In the genomic region with DNA sequence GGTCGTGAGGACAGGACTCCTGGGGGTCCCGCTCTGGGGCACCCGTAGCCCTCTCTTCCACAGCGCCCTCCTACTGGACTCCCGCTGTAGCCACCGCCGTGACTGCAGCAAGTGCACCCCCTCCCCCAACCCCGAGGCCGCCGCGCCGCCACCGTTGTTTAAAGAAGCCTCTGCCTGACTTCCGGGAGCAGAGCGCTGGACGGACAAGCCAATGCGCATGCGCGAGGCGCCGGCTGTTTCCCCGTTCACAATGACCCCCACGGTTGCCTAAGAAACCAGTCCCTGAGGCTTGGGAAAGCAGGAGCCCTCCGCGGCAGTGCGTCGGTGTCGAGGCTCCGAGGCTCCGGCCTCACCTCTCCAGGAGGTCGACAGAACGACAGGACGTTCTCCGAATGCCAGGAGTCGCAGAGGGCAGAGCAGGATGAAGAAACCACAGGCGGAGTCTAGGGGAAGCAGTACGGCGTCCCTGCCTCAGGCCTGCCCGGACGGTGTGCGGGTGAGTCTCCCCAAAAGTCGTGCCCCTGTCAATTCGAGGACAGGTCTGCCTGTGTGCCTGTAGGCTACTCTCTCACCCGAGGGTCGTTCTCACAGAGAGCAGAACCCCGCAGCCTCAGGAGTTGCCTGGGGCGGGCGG, we compare ENCODE assay signal across 8 cellular contexts.
DNase-seq lines count a peak whose midpoint lies in the region; ATAC-seq, FAIRE-seq and TF ChIP-seq lines count a peak whose summit lies in the region.

No MANE protein-coding gene starts in this region.

- no peaks in the 10 kb centered on the region; the same call in 1 of the 2 replicates for H3K4me1 ChIP-seq in GM23338 (ENCODE audit: insufficient read depth)
- H3K4me1 ChIP-seq in gastrocnemius medialis, result no peaks in the 10 kb centered on the region

- H4K20me1 ChIP-seq in GM23338 (replicated peaks; ENCODE audit: insufficient read depth), result no peaks in the 10 kb centered on the region

- H2AFZ ChIP-seq in GM23338, result no peak overlapping the region

- H3K4me3 ChIP-seq in GM23338, result no peak overlapping the region
- H3K4me3 ChIP-seq in foreskin fibroblast (ENCODE audit: low read depth in 1 of 2, low read length in 2 of 2), result peak overlapping the region; percentile 25 to 44
- peak overlapping the region; percentile 35 to 51 (median 43) for H3K4me3 ChIP-seq in gastrocnemius medialis

- H3K79me2 ChIP-seq in GM23338 (replicated peaks; ENCODE audit: insufficient read depth), result no peaks in the 10 kb centered on the region

- peak; percentile 43 for ATAC-seq in GM23338
- no peak for ATAC-seq in gastrocnemius medialis
- no peak for ATAC-seq in HG02870 (IDR thresholded peaks at IDR 0.05; ENCODE audit: unreplicated experiment)
- no peak for ATAC-seq in GM21526 (IDR thresholded peaks at IDR 0.05; ENCODE audit: low FRiP score, unreplicated experiment)
- ATAC-seq in HG02642 (IDR thresholded peaks at IDR 0.05; ENCODE audit: poor library complexity, unreplicated experiment), result no peak

- H3K36me3 Mint-ChIP-seq in GM23338 (ENCODE audit: low read depth), result peaks cover 28% of the 10 kb centered on the region

- no peak for TF ChIP-seq CTCF in GM23338 (conservative IDR thresholded peaks at IDR 0.05; ENCODE audit: low read depth in 2 of 2)
- TF ChIP-seq CTCF in foreskin fibroblast (IDR thresholded peaks at IDR 0.05; ENCODE audit: low read depth, low read length), result no peak
- no peak for TF ChIP-seq CTCF in gastrocnemius medialis (IDR thresholded peaks at IDR 0.05 in 4 of 5, conservative IDR thresholded peaks at IDR 0.05 in 1 of 5)

- DNase-seq in GM23338 (ENCODE audit: low spot score) (peak; percentile 19), foreskin fibroblast (peak; percentile 2 to 40), gastrocnemius medialis (peak in 1 of 2 donors; percentile 15), GM12891 (ENCODE audit: insufficient read length, low spot score) (no peak)
- DNase-seq in activated CD8-positive, alpha-beta memory T cell treated with anti-CD3 and anti-CD28 coated beads, Interleukin-2, amount 50 U/mL, for 48 hours, result peak; percentile 68

- peaks cover 2% of the 10 kb centered on the region for H3K27me3 Mint-ChIP-seq in GM23338 (ENCODE audit: insufficient read depth, low read depth, poor library complexity)

- intact Hi-C loops in gastrocnemius medialis (cut with DNase I; ENCODE audit: low total_unique reads), result no loop called here

- H3K4me1 Mint-ChIP-seq in GM23338, result no peaks in the 10 kb centered on the region; the same call in 2 of the 3 replicates

- no peak for FAIRE-seq in GM12891 (lab: Jason Lieb, UNC)

- no peak overlapping the region for H3K4me2 ChIP-seq in GM23338

- in situ Hi-C loops in gastrocnemius medialis (cut with MboI; ENCODE audit: low sequenced_read_pairs in 4 of 4), result no loop called here

- no peak overlapping the region for H3K4me3 Mint-ChIP-seq in GM23338

- no peaks in the 10 kb centered on the region for H3K9me3 ChIP-seq in gastrocnemius medialis

- H3K27ac ChIP-seq in GM23338 (ENCODE audit: low read depth) (no peak overlapping the region), gastrocnemius medialis (no peak overlapping the region)

- H3F3A ChIP-seq in GM23338 (replicated peaks; ENCODE audit: low read depth), result no peaks in the 10 kb centered on the region

- H3K36me3 ChIP-seq in GM23338 (ENCODE audit: insufficient read depth) (no peaks in the 10 kb centered on the region), gastrocnemius medialis (no peaks in the 10 kb centered on the region)

- TF ChIP-seq POLR2A in gastrocnemius medialis (IDR thresholded peaks at IDR 0.05) (no peak), GM12891 (IDR thresholded peaks at IDR 0.05; ENCODE audit: low read depth, low read length) (no peak)

- no peak overlapping the region for H3K27ac Mint-ChIP-seq in GM23338

- H3K9me3 Mint-ChIP-seq in GM23338, result peaks cover 94% of the 10 kb centered on the region

- H3K27me3 ChIP-seq in GM23338 (ENCODE audit: insufficient read depth) (no peaks in the 10 kb centered on the region), gastrocnemius medialis (no peaks in the 10 kb centered on the region)

- peaks cover 5% of the 10 kb centered on the region; the same call in 1 of the 2 replicates for H3K9me2 ChIP-seq in GM23338 (ENCODE audit: insufficient read depth)

TF ChIP-seq in GM23338, 12 proteins besides CTCF, POLR2A, EP300 and RAD21 (continues in another document):
- TF ChIP-seq, protein P1, sequence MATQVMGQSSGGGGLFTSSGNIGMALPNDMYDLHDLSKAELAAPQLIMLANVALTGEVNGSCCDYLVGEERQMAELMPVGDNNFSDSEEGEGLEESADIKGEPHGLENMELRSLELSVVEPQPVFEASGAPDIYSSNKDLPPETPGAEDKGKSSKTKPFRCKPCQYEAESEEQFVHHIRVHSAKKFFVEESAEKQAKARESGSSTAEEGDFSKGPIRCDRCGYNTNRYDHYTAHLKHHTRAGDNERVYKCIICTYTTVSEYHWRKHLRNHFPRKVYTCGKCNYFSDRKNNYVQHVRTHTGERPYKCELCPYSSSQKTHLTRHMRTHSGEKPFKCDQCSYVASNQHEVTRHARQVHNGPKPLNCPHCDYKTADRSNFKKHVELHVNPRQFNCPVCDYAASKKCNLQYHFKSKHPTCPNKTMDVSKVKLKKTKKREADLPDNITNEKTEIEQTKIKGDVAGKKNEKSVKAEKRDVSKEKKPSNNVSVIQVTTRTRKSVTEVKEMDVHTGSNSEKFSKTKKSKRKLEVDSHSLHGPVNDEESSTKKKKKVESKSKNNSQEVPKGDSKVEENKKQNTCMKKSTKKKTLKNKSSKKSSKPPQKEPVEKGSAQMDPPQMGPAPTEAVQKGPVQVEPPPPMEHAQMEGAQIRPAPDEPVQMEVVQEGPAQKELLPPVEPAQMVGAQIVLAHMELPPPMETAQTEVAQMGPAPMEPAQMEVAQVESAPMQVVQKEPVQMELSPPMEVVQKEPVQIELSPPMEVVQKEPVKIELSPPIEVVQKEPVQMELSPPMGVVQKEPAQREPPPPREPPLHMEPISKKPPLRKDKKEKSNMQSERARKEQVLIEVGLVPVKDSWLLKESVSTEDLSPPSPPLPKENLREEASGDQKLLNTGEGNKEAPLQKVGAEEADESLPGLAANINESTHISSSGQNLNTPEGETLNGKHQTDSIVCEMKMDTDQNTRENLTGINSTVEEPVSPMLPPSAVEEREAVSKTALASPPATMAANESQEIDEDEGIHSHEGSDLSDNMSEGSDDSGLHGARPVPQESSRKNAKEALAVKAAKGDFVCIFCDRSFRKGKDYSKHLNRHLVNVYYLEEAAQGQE (IDR thresholded peaks at IDR 0.05; ENCODE audit: unreplicated experiment), result no peak
- TF ChIP-seq JUNB (IDR thresholded peaks at IDR 0.05; ENCODE audit: unreplicated experiment), result no peak
- no peak for TF ChIP-seq ETS1 (IDR thresholded peaks at IDR 0.05)
- no peak for TF ChIP-seq NANOG (IDR thresholded peaks at IDR 0.05; ENCODE audit: borderline replicate concordance)
- TF ChIP-seq CREB1 (CRISPR knock-in tag; IDR thresholded peaks at IDR 0.05; ENCODE audit: low read depth), result no peak
- TF ChIP-seq POLR2AphosphoS5 (IDR thresholded peaks at IDR 0.05; ENCODE audit: low read depth), result no peak

TF ChIP-seq in GM12891, 5 proteins besides CTCF, POLR2A, EP300 and RAD21:
- TF ChIP-seq TAF1 (IDR thresholded peaks at IDR 0.05; ENCODE audit: low read depth, low read length) (no peak), PAX5 (IDR thresholded peaks at IDR 0.05; ENCODE audit: insufficient read depth, low read length, severe bottlenecking) (no peak), SPI1 (IDR thresholded peaks at IDR 0.05; ENCODE audit: low read depth, low read length) (no peak), POLR2AphosphoS5 (IDR thresholded peaks at IDR 0.05; ENCODE audit: low read depth, low read length) (no peak), POU2F2 (IDR thresholded peaks at IDR 0.05; ENCODE audit: low read depth, low read length) (no peak)
